8 cellular contexts compared by ENCODE assay signal in genomic region chr15:37764733-37765191, GRCh38.
DNase-seq lines count a peak whose midpoint lies in the region; ATAC-seq and TF ChIP-seq lines count a peak whose summit lies in the region.

No MANE protein-coding gene starts in this region.

- TF ChIP-seq CTCF in GM20000 (IDR thresholded peaks at IDR 0.05; ENCODE audit: extremely low read depth, missing control alignments): peak; percentile 25

- H3K4me3 Mint-ChIP-seq in activated naive CD8-positive, alpha-beta T cell treated with anti-CD3 and anti-CD28 coated beads, Interleukin-2, amount 50 U/mL, for 24 hours: no peak overlapping the region
- H3K4me3 Mint-ChIP-seq in stimulated activated effector memory CD8-positive, alpha-beta T cell treated with anti-CD3 and anti-CD28 coated beads, Interleukin-12 subunit alpha, Interleukin-12 subunit beta, amount 100 ng/mL, for 72 hours: no peak overlapping the region

- H3K27ac Mint-ChIP-seq in activated naive CD8-positive, alpha-beta T cell treated with anti-CD3 and anti-CD28 coated beads, Interleukin-2, amount 50 U/mL, for 24 hours: no peak overlapping the region
- H3K27ac Mint-ChIP-seq in stimulated activated effector memory CD8-positive, alpha-beta T cell treated with anti-CD3 and anti-CD28 coated beads, Interleukin-12 subunit alpha, Interleukin-12 subunit beta, amount 100 ng/mL, for 72 hours: no peak overlapping the region

- peaks cover 14% of the 10 kb centered on the region for H3K4me1 Mint-ChIP-seq in activated naive CD8-positive, alpha-beta T cell treated with anti-CD3 and anti-CD28 coated beads, Interleukin-2, amount 50 U/mL, for 24 hours
- H3K4me1 Mint-ChIP-seq in stimulated activated effector memory CD8-positive, alpha-beta T cell treated with anti-CD3 and anti-CD28 coated beads, Interleukin-12 subunit alpha, Interleukin-12 subunit beta, amount 100 ng/mL, for 72 hours: peaks cover 6% of the 10 kb centered on the region

- no peaks in the 10 kb centered on the region for H3K27me3 Mint-ChIP-seq in activated naive CD8-positive, alpha-beta T cell treated with anti-CD3 and anti-CD28 coated beads, Interleukin-2, amount 50 U/mL, for 24 hours

- DNase-seq in DMS 273 (lab: John Stamatoyannopoulos, UW; ENCODE audit: unreplicated experiment) (peak; percentile 61), DMS 273 treated with DMSO at 0.1 percent for 48 hours (lab: John Stamatoyannopoulos, UW) (no peak), GM20000 (ENCODE audit: low spot score) (peak; percentile 12), NAMALWA (ENCODE audit: low spot score) (peak; percentile 81), iPS-NIHi7 (ENCODE audit: extremely low spot score) (peak; percentile 57)
- peak; percentile 36 for DNase-seq in activated naive CD8-positive, alpha-beta T cell treated with anti-CD3 and anti-CD28 coated beads, Interleukin-2, amount 50 U/mL, for 24 hours
- DNase-seq in stimulated activated effector memory CD8-positive, alpha-beta T cell treated with anti-CD3 and anti-CD28 coated beads, Interleukin-12 subunit alpha, Interleukin-12 subunit beta, amount 100 ng/mL, for 72 hours (ENCODE audit: low spot score in 2 of 2): peak in 1 of 2 donors; percentile 50
- DNase-seq in activated CD8-positive, alpha-beta memory T cell treated with anti-CD3 and anti-CD28 coated beads, Interleukin-2, amount 50 U/mL, for 48 hours: no peak

- ATAC-seq in activated naive CD8-positive, alpha-beta T cell treated with anti-CD3 and anti-CD28 coated beads, Interleukin-2, amount 50 U/mL, for 24 hours: no peak
- ATAC-seq in stimulated activated effector memory CD8-positive, alpha-beta T cell treated with anti-CD3 and anti-CD28 coated beads, Interleukin-12 subunit alpha, Interleukin-12 subunit beta, amount 100 ng/mL, for 72 hours: peak; percentile 70

- H3K36me3 Mint-ChIP-seq in activated naive CD8-positive, alpha-beta T cell treated with anti-CD3 and anti-CD28 coated beads, Interleukin-2, amount 50 U/mL, for 24 hours (ENCODE audit: low read depth): no peaks in the 10 kb centered on the region
- H3K36me3 Mint-ChIP-seq in stimulated activated effector memory CD8-positive, alpha-beta T cell treated with anti-CD3 and anti-CD28 coated beads, Interleukin-12 subunit alpha, Interleukin-12 subunit beta, amount 100 ng/mL, for 72 hours: no peaks in the 10 kb centered on the region

- H3K9me3 Mint-ChIP-seq in activated naive CD8-positive, alpha-beta T cell treated with anti-CD3 and anti-CD28 coated beads, Interleukin-2, amount 50 U/mL, for 24 hours: no peaks in the 10 kb centered on the region
- H3K9me3 Mint-ChIP-seq in stimulated activated effector memory CD8-positive, alpha-beta T cell treated with anti-CD3 and anti-CD28 coated beads, Interleukin-12 subunit alpha, Interleukin-12 subunit beta, amount 100 ng/mL, for 72 hours: no peaks in the 10 kb centered on the region

Comparison
In these comparisons a context has a peak if more than half of its experiments do, and no peak if none do; other contexts are left out.
1. DNase-seq: peak in DMS 273 (single experiment), GM20000 (single experiment), NAMALWA (single experiment), activated naive CD8-positive, alpha-beta T cell treated with anti-CD3 and anti-CD28 coated beads, Interleukin-2, amount 50 U/mL, for 24 hours (single experiment) and iPS-NIHi7 (single experiment); none in DMS 273 treated with DMSO at 0.1 percent for 48 hours (single experiment) and activated CD8-positive, alpha-beta memory T cell treated with anti-CD3 and anti-CD28 coated beads, Interleukin-2, amount 50 U/mL, for 48 hours (single experiment).